Comparison of ENCODE assay signal across 22 cellular contexts in the genomic region with DNA sequence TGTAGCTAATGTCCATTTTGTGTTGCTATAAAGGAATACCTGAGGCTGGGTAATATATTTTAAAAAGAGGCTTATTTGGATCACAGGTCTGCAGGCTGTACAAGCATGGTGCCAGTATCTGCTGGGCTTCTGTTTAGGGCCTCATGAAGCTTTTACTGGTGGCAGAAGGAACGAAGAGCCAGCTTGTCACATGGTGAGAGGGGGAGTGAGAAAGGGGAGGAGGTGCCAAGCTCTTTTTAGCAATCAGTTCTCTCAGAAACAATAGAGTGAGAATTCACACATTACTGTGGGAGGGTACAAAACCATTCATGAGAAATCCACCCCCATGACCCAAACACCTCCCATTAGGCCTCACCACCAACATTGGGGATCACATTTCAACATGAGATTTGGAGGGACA.
DNase-seq lines count a peak whose midpoint lies in the region; ATAC-seq, FAIRE-seq and TF ChIP-seq lines count a peak whose summit lies in the region.
"Had no signal": no experiment of that assay in that cellular context is flagged by ENCODE, and none has a peak within 500 bp of the region (broad histone marks: within the 10 kb centered on the region; RNA-seq: fewer than 3 reads in every experiment).

No MANE protein-coding gene starts in this region.

- H3K27ac Mint-ChIP-seq in astrocyte (ENCODE audit: unreplicated experiment) (peak overlapping the region; percentile 60), mesothelial cell of epicardium (peak overlapping the region; percentile 39)
- H3K27ac Mint-ChIP-seq: CD8-positive, alpha-beta T cell; GM23338; HFFc6; IgD-negative memory B cell had no signal

- H3K9ac ChIP-seq in astrocyte (ENCODE audit: low read length) = no peak overlapping the region
- H3K9ac ChIP-seq: BLaER1 had no signal

- H3K4me2 ChIP-seq in astrocyte (ENCODE audit: low read length) = no peak overlapping the region
- H3K4me2 ChIP-seq: A549, BLaER1, GM23338 had no signal

- no peak for TF ChIP-seq CTCF in astrocyte (IDR thresholded peaks at IDR 0.05; ENCODE audit: insufficient read depth, low read depth, low read length)
- no peak for TF ChIP-seq CTCF in mesothelial cell of epicardium (IDR thresholded peaks at IDR 0.05; ENCODE audit: unreplicated experiment)
- TF ChIP-seq CTCF in lower leg skin (IDR thresholded peaks at IDR 0.05) = no peak

- H3K9me3 Mint-ChIP-seq in astrocyte (ENCODE audit: unreplicated experiment) = peaks cover 4% of the 10 kb centered on the region
- peaks cover 21% of the 10 kb centered on the region for H3K9me3 Mint-ChIP-seq in mesothelial cell of epicardium
- H3K9me3 Mint-ChIP-seq: CD8-positive, alpha-beta T cell had no signal

- H2AFZ ChIP-seq in astrocyte (ENCODE audit: low read depth, low read length) = no peak overlapping the region
- H2AFZ ChIP-seq: GM23338 had no signal

- no peaks in the 10 kb centered on the region for H3K9me3 ChIP-seq in astrocyte (ENCODE audit: insufficient read depth, low read depth, low read length)
- H3K9me3 ChIP-seq: A549 had no signal

- no peak overlapping the region for H3K4me3 Mint-ChIP-seq in astrocyte (ENCODE audit: unreplicated experiment)
- no peak overlapping the region for H3K4me3 Mint-ChIP-seq in mesothelial cell of epicardium
- H3K4me3 Mint-ChIP-seq: CD8-positive, alpha-beta T cell; GM23338; HFFc6; IgD-negative memory B cell had no signal

- no peak overlapping the region for H3K27ac ChIP-seq in astrocyte (ENCODE audit: low read depth, low read length)
- H3K27ac ChIP-seq: A549, BLaER1 had no signal

- DNase-seq in ELF-1 (ENCODE audit: low read depth, low spot score) (peak; percentile 14), astrocyte (ENCODE audit: low read depth) (no peak), mesothelial cell of epicardium (ENCODE audit: low spot score in 2 of 2, unreplicated experiment in 2 of 2) (no peak), activated T-cell treated with anti-CD3 and anti-CD28 coated beads for 4 hours (no peak), lower leg skin (ENCODE audit: low spot score in 2 of 2) (no peak)
- DNase-seq: AML-193; Calu3; CD8-positive, alpha-beta T cell; DMS79 treated with DMSO at 0.1 percent for 48 hours; HFFc6; KBM-7 had no signal

- no peak for TF ChIP-seq POLR2A in lower leg skin (IDR thresholded peaks at IDR 0.05)

- WGBS in lower leg skin, 2 donors = 65 to 76% methylated on average over 1 of the region's 1 CpG

- H3K4me3 ChIP-seq in astrocyte (ENCODE audit: insufficient read depth, low read depth, low read length) = no peak overlapping the region
- H3K4me3 ChIP-seq in lower leg skin (ENCODE audit: low read depth, poor library complexity, severe bottlenecking) = no peak overlapping the region
- H3K4me3 ChIP-seq: A549, BLaER1, GM12878, GM23338 had no signal

- no peaks in the 10 kb centered on the region for H3K79me2 ChIP-seq in astrocyte (ENCODE audit: insufficient read depth, low read length)

- H3K27me3 Mint-ChIP-seq in astrocyte (ENCODE audit: low read depth, unreplicated experiment) (no peaks in the 10 kb centered on the region), mesothelial cell of epicardium (ENCODE audit: low read depth) (no peaks in the 10 kb centered on the region)
- H3K27me3 Mint-ChIP-seq: IgD-negative memory B cell had no signal

- H3K27me3 ChIP-seq in astrocyte (ENCODE audit: insufficient read depth, low read length) = no peaks in the 10 kb centered on the region
- H3K27me3 ChIP-seq: BLaER1 had no signal

- no peaks in the 10 kb centered on the region for H4K20me1 ChIP-seq in astrocyte (ENCODE audit: insufficient read depth, low read length)
- H4K20me1 ChIP-seq: BLaER1 had no signal

- H3K4me1 Mint-ChIP-seq in astrocyte (ENCODE audit: low read depth, unreplicated experiment) (peaks cover 12% of the 10 kb centered on the region), mesothelial cell of epicardium (peaks cover 7% of the 10 kb centered on the region)

- FAIRE-seq in astrocyte (lab: Jason Lieb, UNC) = no peak
- FAIRE-seq: A549, GM12878, H54, HepG2, HTR-8/SVneo had no signal

- H3K36me3 ChIP-seq in astrocyte (ENCODE audit: insufficient read depth, low read length) = no peaks in the 10 kb centered on the region
- H3K36me3 ChIP-seq: BLaER1 had no signal

- H3K36me3 Mint-ChIP-seq in astrocyte (ENCODE audit: low read depth, unreplicated experiment) (no peaks in the 10 kb centered on the region), mesothelial cell of epicardium (no peaks in the 10 kb centered on the region)
- H3K36me3 Mint-ChIP-seq: CD8-positive, alpha-beta T cell; IgD-negative memory B cell had no signal

- peaks cover 13% of the 10 kb centered on the region for H3K4me1 ChIP-seq in astrocyte (ENCODE audit: insufficient read depth, low read length)
- H3K4me1 ChIP-seq: A549 had no signal

- ATAC-seq in SK-N-SH treated with all-trans-retinoic acid at 6 μM for 48 hours (no peak), GM19463 (IDR thresholded peaks at IDR 0.05; ENCODE audit: unreplicated experiment) (no peak)
- ATAC-seq: A549; CD8-positive, alpha-beta T cell; GM12878; GM23338; HCT116; HepG2 had no signal

- intact Hi-C loops in lower leg skin (cut with DNase I; ENCODE audit: low total_unique reads) = no loop called here

TF ChIP-seq in SK-N-SH treated with all-trans-retinoic acid at 6 μM for 48 hours, 23 proteins besides CTCF, POLR2A, EP300 and RAD21:
- TF ChIP-seq, protein P1, sequence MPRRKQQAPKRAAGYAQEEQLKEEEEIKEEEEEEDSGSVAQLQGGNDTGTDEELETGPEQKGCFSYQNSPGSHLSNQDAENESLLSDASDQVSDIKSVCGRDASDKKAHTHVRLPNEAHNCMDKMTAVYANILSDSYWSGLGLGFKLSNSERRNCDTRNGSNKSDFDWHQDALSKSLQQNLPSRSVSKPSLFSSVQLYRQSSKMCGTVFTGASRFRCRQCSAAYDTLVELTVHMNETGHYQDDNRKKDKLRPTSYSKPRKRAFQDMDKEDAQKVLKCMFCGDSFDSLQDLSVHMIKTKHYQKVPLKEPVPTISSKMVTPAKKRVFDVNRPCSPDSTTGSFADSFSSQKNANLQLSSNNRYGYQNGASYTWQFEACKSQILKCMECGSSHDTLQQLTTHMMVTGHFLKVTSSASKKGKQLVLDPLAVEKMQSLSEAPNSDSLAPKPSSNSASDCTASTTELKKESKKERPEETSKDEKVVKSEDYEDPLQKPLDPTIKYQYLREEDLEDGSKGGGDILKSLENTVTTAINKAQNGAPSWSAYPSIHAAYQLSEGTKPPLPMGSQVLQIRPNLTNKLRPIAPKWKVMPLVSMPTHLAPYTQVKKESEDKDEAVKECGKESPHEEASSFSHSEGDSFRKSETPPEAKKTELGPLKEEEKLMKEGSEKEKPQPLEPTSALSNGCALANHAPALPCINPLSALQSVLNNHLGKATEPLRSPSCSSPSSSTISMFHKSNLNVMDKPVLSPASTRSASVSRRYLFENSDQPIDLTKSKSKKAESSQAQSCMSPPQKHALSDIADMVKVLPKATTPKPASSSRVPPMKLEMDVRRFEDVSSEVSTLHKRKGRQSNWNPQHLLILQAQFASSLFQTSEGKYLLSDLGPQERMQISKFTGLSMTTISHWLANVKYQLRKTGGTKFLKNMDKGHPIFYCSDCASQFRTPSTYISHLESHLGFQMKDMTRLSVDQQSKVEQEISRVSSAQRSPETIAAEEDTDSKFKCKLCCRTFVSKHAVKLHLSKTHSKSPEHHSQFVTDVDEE (CRISPR knock-in tag; IDR thresholded peaks at IDR 0.05) = no peak
- no peak for TF ChIP-seq ISL1 (CRISPR knock-in tag; IDR thresholded peaks at IDR 0.05)
- TF ChIP-seq PPARA (CRISPR knock-in tag; IDR thresholded peaks at IDR 0.05; ENCODE audit: borderline replicate concordance) = no peak
- TF ChIP-seq TOX (CRISPR knock-in tag; IDR thresholded peaks at IDR 0.05; ENCODE audit: borderline replicate concordance) = no peak
- TF ChIP-seq, protein P2, sequence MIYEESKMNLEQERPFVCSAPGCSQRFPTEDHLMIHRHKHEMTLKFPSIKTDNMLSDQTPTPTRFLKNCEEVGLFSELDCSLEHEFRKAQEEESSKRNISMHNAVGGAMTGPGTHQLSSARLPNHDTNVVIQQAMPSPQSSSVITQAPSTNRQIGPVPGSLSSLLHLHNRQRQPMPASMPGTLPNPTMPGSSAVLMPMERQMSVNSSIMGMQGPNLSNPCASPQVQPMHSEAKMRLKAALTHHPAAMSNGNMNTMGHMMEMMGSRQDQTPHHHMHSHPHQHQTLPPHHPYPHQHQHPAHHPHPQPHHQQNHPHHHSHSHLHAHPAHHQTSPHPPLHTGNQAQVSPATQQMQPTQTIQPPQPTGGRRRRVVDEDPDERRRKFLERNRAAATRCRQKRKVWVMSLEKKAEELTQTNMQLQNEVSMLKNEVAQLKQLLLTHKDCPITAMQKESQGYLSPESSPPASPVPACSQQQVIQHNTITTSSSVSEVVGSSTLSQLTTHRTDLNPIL (CRISPR knock-in tag; IDR thresholded peaks at IDR 0.05; ENCODE audit: low read depth) = no peak
- no peak for TF ChIP-seq CSDC2 (CRISPR knock-in tag; IDR thresholded peaks at IDR 0.05)
- no peak for TF ChIP-seq TCF4 (CRISPR knock-in tag; IDR thresholded peaks at IDR 0.05; ENCODE audit: borderline replicate concordance)
- TF ChIP-seq, protein P3, sequence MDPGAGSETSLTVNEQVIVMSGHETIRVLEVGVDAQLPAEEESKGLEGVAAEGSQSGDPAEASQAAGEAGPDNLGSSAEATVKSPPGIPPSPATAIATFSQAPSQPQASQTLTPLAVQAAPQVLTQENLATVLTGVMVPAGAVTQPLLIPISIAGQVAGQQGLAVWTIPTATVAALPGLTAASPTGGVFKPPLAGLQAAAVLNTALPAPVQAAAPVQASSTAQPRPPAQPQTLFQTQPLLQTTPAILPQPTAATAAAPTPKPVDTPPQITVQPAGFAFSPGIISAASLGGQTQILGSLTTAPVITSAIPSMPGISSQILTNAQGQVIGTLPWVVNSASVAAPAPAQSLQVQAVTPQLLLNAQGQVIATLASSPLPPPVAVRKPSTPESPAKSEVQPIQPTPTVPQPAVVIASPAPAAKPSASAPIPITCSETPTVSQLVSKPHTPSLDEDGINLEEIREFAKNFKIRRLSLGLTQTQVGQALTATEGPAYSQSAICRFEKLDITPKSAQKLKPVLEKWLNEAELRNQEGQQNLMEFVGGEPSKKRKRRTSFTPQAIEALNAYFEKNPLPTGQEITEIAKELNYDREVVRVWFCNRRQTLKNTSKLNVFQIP (CRISPR knock-in tag; IDR thresholded peaks at IDR 0.05; ENCODE audit: borderline replicate concordance, low read depth) = no peak
- no peak for TF ChIP-seq SNAI2 (CRISPR knock-in tag; IDR thresholded peaks at IDR 0.05)
- TF ChIP-seq ESRRG (CRISPR knock-in tag; IDR thresholded peaks at IDR 0.05) = no peak
- no peak for TF ChIP-seq ARNTL (CRISPR knock-in tag; IDR thresholded peaks at IDR 0.05; ENCODE audit: borderline replicate concordance, low read depth)
- TF ChIP-seq ZNF8 (CRISPR knock-in tag; IDR thresholded peaks at IDR 0.05) = no peak
- no peak for TF ChIP-seq OSR1 (CRISPR knock-in tag; IDR thresholded peaks at IDR 0.05)
TF ChIP-seq in SK-N-SH treated with all-trans-retinoic acid at 6 μM for 48 hours: peak in this region for 0.
